25 cellular contexts compared by ENCODE assay signal in genomic region chr14:33454707-33455106, GRCh38.
"Had no signal": no experiment of that assay in that cellular context is flagged by ENCODE, and none has a peak within 500 bp of the region (broad histone marks: within the 10 kb centered on the region; RNA-seq: fewer than 3 reads in every experiment).

No MANE protein-coding gene starts in this region.

- ATAC-seq: activated CD4-positive, alpha-beta T cell treated with anti-CD3 and anti-CD28 coated beads for 36 hours; activated CD8-positive, alpha-beta memory T cell treated with anti-CD3 and anti-CD28 coated beads, Interleukin-2, amount 10 ng/mL, durations not matched to agents 7 days and 5 days; activated CD8-positive, alpha-beta T cell treated with anti-CD3 and anti-CD28 coated beads, Interleukin-2, amount 10 ng/mL, durations not matched to agents 7 days and 5 days; activated naive CD8-positive, alpha-beta T cell treated with anti-CD3 and anti-CD28 coated beads, Interleukin-2, amount 50 U/mL, for 24 hours; effector memory CD8-positive, alpha-beta T cell; gastroesophageal sphincter; sciatic nerve; stimulated activated effector memory CD8-positive, alpha-beta T cell treated with anti-CD3 and anti-CD28 coated beads, Interleukin-12 subunit alpha, Interleukin-12 subunit beta, amount 100 ng/mL, for 72 hours; stimulated activated naive CD8-positive, alpha-beta T cell treated with anti-CD3 and anti-CD28 coated beads, Interleukin-15, amount 100 ng/mL, for 72 hours had no signal

- H3K4me1 ChIP-seq: upper lobe of left lung had no signal

- H3K36me3 ChIP-seq: gastroesophageal sphincter, left ventricle myocardium inferior, neutrophil, thyroid gland, upper lobe of left lung, vagina had no signal

- H3K4me3 ChIP-seq: gastroesophageal sphincter, hepatocyte, left ventricle myocardium inferior, lung, thyroid gland, upper lobe of left lung, vagina had no signal

- H3K27me3 ChIP-seq: gastroesophageal sphincter, hepatocyte, neutrophil, thyroid gland, upper lobe of left lung, vagina had no signal

- H3K4me2 ChIP-seq: hepatocyte had no signal

- H3K27ac ChIP-seq: gastroesophageal sphincter, hepatocyte, left ventricle myocardium inferior, neutrophil, thyroid gland, upper lobe of left lung, vagina had no signal

- H3K9me3 ChIP-seq: gastroesophageal sphincter, left ventricle myocardium inferior, neutrophil, thyroid gland, upper lobe of left lung, vagina had no signal

- H3K79me2 ChIP-seq: hepatocyte had no signal

- H2AFZ ChIP-seq: hepatocyte had no signal

- DNase-seq: activated CD4-positive, alpha-beta T cell treated with anti-CD3 and anti-CD28 coated beads for 36 hours; activated CD4-positive, CD25-positive, alpha-beta regulatory T cell; activated CD8-positive, alpha-beta memory T cell treated with anti-CD3 and anti-CD28 coated beads, Interleukin-2, amount 10 ng/mL, durations not matched to agents 7 days and 5 days; activated CD8-positive, alpha-beta T cell treated with anti-CD3 and anti-CD28 coated beads, Interleukin-2, amount 10 ng/mL, durations not matched to agents 7 days and 5 days; activated effector memory CD4-positive, alpha-beta T cell treated with Interleukin-2 at 50 U/mL for 16 hours; activated naive CD4-positive, alpha-beta T cell treated with anti-CD3 and anti-CD28 coated beads for 36 hours; activated naive CD8-positive, alpha-beta T cell treated with anti-CD3 and anti-CD28 coated beads, Interleukin-2, amount 50 U/mL, for 24 hours; activated T-cell treated with anti-CD3 and anti-CD28 coated beads, Interleukin-2, amount 50 U/mL, for 48 hours; amygdala; caudate nucleus; cortex of kidney; effector memory CD8-positive, alpha-beta T cell; islet precursor cell; left ventricle myocardium inferior; stimulated activated CD4-positive, alpha-beta T cell treated with anti-CD3 and anti-CD28 coated beads, Interleukin-4, amount 100 ng/mL, for 24 hours; stimulated activated naive CD8-positive, alpha-beta T cell treated with anti-CD3 and anti-CD28 coated beads, Interleukin-15, amount 100 ng/mL, for 72 hours; thyroid gland; upper lobe of left lung had no signal
